Comparison of ENCODE assay signal across 15 cellular contexts in genomic region chr17:39722104-39722503, GRCh38. TPM values are rescaled to one million over a fixed set of nuclear protein-coding genes. Genes with fewer than 3 reads are reported as not detected.
DNase-seq lines count a peak whose midpoint lies in the region; ATAC-seq and TF ChIP-seq lines count a peak whose summit lies in the region.
"Had no signal": no experiment of that assay in that cellular context is flagged by ENCODE, and none has a peak within 500 bp of the region (broad histone marks: within the 10 kb centered on the region; RNA-seq: fewer than 3 reads in every experiment).

No MANE protein-coding gene starts in this region.

- H3K4me3 Mint-ChIP-seq in Calu3 (ENCODE audit: low read depth, unreplicated experiment) (no peak overlapping the region), WTC11 (no peak overlapping the region)
- H3K4me3 Mint-ChIP-seq: CD14-positive monocyte; CD4-positive, alpha-beta memory T cell; H9 had no signal

- CTCF ChIA-PET in Calu3 (lab: Charles Lee) (interaction anchor here (0.6 to 161.2 kb wide), 23 partner anchors 5 to 823 kb away, joined by 3 to 42089 read pairs (median 5); partner anchors contain the start of genes ERBB2, GRB7, MIEN1 and NEUROD2), WTC11 (lab: Charles Lee) (interaction anchor here (0.8 kb wide), 1 partner anchor 8 kb away, joined by 3 read pairs; no protein-coding TSS in a partner anchor)

- no TSS peak for BruUV-seq in Calu3 (replicated peaks; lab: Mats Ljungman, UMichigan)

- H3K36me3 Mint-ChIP-seq in Calu3 (ENCODE audit: insufficient read depth, unreplicated experiment), result peaks cover 100% of the 10 kb centered on the region
- H3K36me3 Mint-ChIP-seq in WTC11, result peaks cover 53% of the 10 kb centered on the region

- intact Hi-C loops in Calu3 (cut with micrococcal nuclease; ENCODE audit: unreplicated experiment), result no loop called here

- DNase-seq in Calu3, result peak; percentile 74
- DNase-seq in WTC11 (ENCODE audit: low spot score), result no peak
- no peak for DNase-seq in activated naive CD4-positive, alpha-beta T cell treated with Interleukin-2 at 50 U/mL for 16 hours
- DNase-seq in NCI-H146 (lab: John Stamatoyannopoulos, UW), result no peak
- DNase-seq: 8988T; CD4-positive, alpha-beta memory T cell; DMS79 treated with DMSO at 0.1 percent for 48 hours; GF-D8; GOT3; H9; IMR-90; KBM-7 had no signal

- H3K27ac Mint-ChIP-seq in Calu3 (ENCODE audit: unreplicated experiment) (no peak overlapping the region), WTC11 (no peak overlapping the region)
- H3K27ac Mint-ChIP-seq: CD4-positive, alpha-beta memory T cell had no signal

- POLR2A ChIA-PET in WTC11 (lab: Charles Lee), result no interaction called here

- H3K9me3 Mint-ChIP-seq in Calu3 (ENCODE audit: low read depth, unreplicated experiment) (no peaks in the 10 kb centered on the region), WTC11 (no peaks in the 10 kb centered on the region)
- H3K9me3 Mint-ChIP-seq: CD4-positive, alpha-beta memory T cell; H9 had no signal

- TF ChIP-seq CTCF in Calu3 (IDR thresholded peaks at IDR 0.05; ENCODE audit: unreplicated experiment) (no peak), WTC11 (IDR thresholded peaks at IDR 0.05) (no peak)

- H3K4me1 Mint-ChIP-seq in Calu3 (ENCODE audit: low read depth, unreplicated experiment), result peaks cover 32% of the 10 kb centered on the region
- peaks cover 8% of the 10 kb centered on the region for H3K4me1 Mint-ChIP-seq in WTC11

- no peak for ATAC-seq in WTC11

- H3K27me3 Mint-ChIP-seq in Calu3 (ENCODE audit: unreplicated experiment) (no peaks in the 10 kb centered on the region), WTC11 (ENCODE audit: low read depth) (no peaks in the 10 kb centered on the region)
- H3K27me3 Mint-ChIP-seq: CD4-positive, alpha-beta memory T cell had no signal

TF ChIP-seq in WTC11, 78 proteins besides CTCF, POLR2A, EP300 and RAD21:
- TF ChIP-seq ZNF121 (CRISPR knock-in tag; IDR thresholded peaks at IDR 0.05) (peak; percentile 89), ATF2 (CRISPR knock-in tag; IDR thresholded peaks at IDR 0.05; ENCODE audit: borderline replicate concordance, low read depth) (no peak)
TF ChIP-seq in WTC11: peak in this region for 1.

RNA-seq across cellular contexts. Expression of gene MIEN1, which starts 8.2 kb away (rescaled TPM):
- 2,121 and 2,217 TPM in 2 replicates for total RNA-seq in Calu3 (2022)
- 40.6 to 46.7 TPM (median 46.5 TPM) in 3 replicates for total RNA-seq in WTC11 (2021)

RNA-seq across cellular contexts. Expression of gene GRB7, which starts 15.6 kb away (rescaled TPM):
- total RNA-seq in Calu3 (2022) (2,531 and 2,746 TPM in 2 replicates), WTC11 (2021) (42.4 to 48.5 TPM (median 44.0 TPM) in 3 replicates)
- total RNA-seq: CD4-positive, alpha-beta memory T cell; HT1080 had no signal

RNA-seq across cellular contexts. Expression of gene ERBB2, which starts 22.2 kb away (rescaled TPM):
- total RNA-seq in Calu3 (2022), result 4,829 and 4,830 TPM in 2 replicates
- 153 to 209 TPM (median 158 TPM) in 3 replicates for total RNA-seq in WTC11 (2021)

RNA-seq across cellular contexts. Expression of gene PGAP3, which starts 34.2 kb away (rescaled TPM):
- total RNA-seq in Calu3 (2022), result 1,186 and 1,276 TPM in 2 replicates
- total RNA-seq in WTC11 (2021), result 24.3 to 25.7 TPM (median 24.9 TPM) in 3 replicates

RNA-seq across cellular contexts. Expression of gene PNMT, which starts 53.9 kb away (rescaled TPM):
- total RNA-seq in Calu3 (2022) (1.3 and 3.2 TPM in 2 replicates), WTC11 (2021) (2.4 to 3.1 TPM (median 2.7 TPM) in 3 replicates)
- total RNA-seq: A673, HT1080, IMR-90 had no signal

Comparison
In these comparisons a context has a peak if more than half of its experiments do, and no peak if none do; other contexts are left out.
1. RNA of gene MIEN1, which starts 8.2 kb away (total RNA-seq): 2,121 to 2,217 TPM in Calu3; 40.6 to 46.7 TPM in WTC11; every median in the first group is over 10 times any median in the second.
2. RNA of gene GRB7, which starts 15.6 kb away (total RNA-seq): 2,531 to 2,746 TPM in Calu3; 42.4 to 48.5 TPM in WTC11; every median in the first group is over 10 times any median in the second.
3. RNA of gene ERBB2, which starts 22.2 kb away (total RNA-seq): 4,829 to 4,830 TPM in Calu3; 153 to 209 TPM in WTC11; every median in the first group is over 10 times any median in the second.